ENCODE assay signal across 20 cellular contexts in genomic region chr2:222823183-222823915, GRCh38.
"Had no signal": no experiment of that assay in that cellular context is flagged by ENCODE, and none has a peak within 500 bp of the region (broad histone marks: within the 10 kb centered on the region; RNA-seq: fewer than 3 reads in every experiment).

No MANE protein-coding gene starts in this region.

- H3K27ac Mint-ChIP-seq: activated CD8-positive, alpha-beta T cell treated with anti-CD3 and anti-CD28 coated beads for 36 hours; activated naive CD8-positive, alpha-beta T cell treated with anti-CD3 and anti-CD28 coated beads, Interleukin-2, amount 10 ng/mL, durations not matched to agents 7 days and 5 days; T-helper 1 cell treated with Interleukin-12 subunit alpha and Interleukin-12 subunit beta and Interleukin-4 antibody, amounts not matched to agents 30 μg/mL and 1 μg/mL, for 36 hours had no signal

- H3K27me3 Mint-ChIP-seq: activated CD8-positive, alpha-beta T cell treated with anti-CD3 and anti-CD28 coated beads for 36 hours had no signal

- H3K36me3 Mint-ChIP-seq: activated naive CD8-positive, alpha-beta T cell treated with anti-CD3 and anti-CD28 coated beads, Interleukin-2, amount 10 ng/mL, durations not matched to agents 7 days and 5 days had no signal

- H3K27ac ChIP-seq: adrenal gland, Peyer's patch, RWPE1 had no signal

- H3K9me3 ChIP-seq: adrenal gland, MG63, Peyer's patch had no signal

- H3K9me3 Mint-ChIP-seq: activated CD8-positive, alpha-beta T cell treated with anti-CD3 and anti-CD28 coated beads for 36 hours; activated naive CD8-positive, alpha-beta T cell treated with anti-CD3 and anti-CD28 coated beads, Interleukin-2, amount 10 ng/mL, durations not matched to agents 7 days and 5 days; T-helper 1 cell treated with Interleukin-12 subunit alpha and Interleukin-12 subunit beta and Interleukin-4 antibody, amounts not matched to agents 30 μg/mL and 1 μg/mL, for 36 hours had no signal

- ATAC-seq: activated CD4-positive, CD25-positive, alpha-beta regulatory T cell treated with anti-CD3 and anti-CD28 coated beads, Interleukin-2, amount 50 U/mL, for 24 hours; activated CD8-positive, alpha-beta T cell treated with anti-CD3 and anti-CD28 coated beads for 36 hours had no signal

- H3K4me1 ChIP-seq: adrenal gland, Peyer's patch had no signal

- DNase-seq: activated CD4-positive, alpha-beta T cell treated with anti-CD3 and anti-CD28 coated beads for 4 hours; activated CD8-positive, alpha-beta memory T cell treated with anti-CD3 and anti-CD28 coated beads, Interleukin-2, amount 50 U/mL, for 4 hours; activated CD8-positive, alpha-beta T cell treated with anti-CD3 and anti-CD28 coated beads for 36 hours; activated naive CD4-positive, alpha-beta T cell treated with anti-CD3 and anti-CD28 coated beads, Interleukin-2, amount 50 U/mL, for 16 hours; activated naive CD8-positive, alpha-beta T cell treated with anti-CD3 and anti-CD28 coated beads, Interleukin-2, amount 10 ng/mL, durations not matched to agents 7 days and 5 days; adrenal gland; anterior cingulate cortex; MG63; NCI-H1105; NCI-H1436; NCI-H1694 treated with DMSO at 0.1 percent for 48 hours; NCI-H2029 treated with DMSO at 0.1 percent for 48 hours; NCI-H510A treated with DMSO at 0.1 percent for 48 hours; NCI-H69; NK-92 treated with Interleukin-12 subunit alpha and Interleukin-12 subunit beta, amount 100 ng/mL, for 24 hours; Peyer's patch; SHP77 treated with DMSO at 0.1 percent for 48 hours had no signal

- H3K4me1 Mint-ChIP-seq: activated naive CD8-positive, alpha-beta T cell treated with anti-CD3 and anti-CD28 coated beads, Interleukin-2, amount 10 ng/mL, durations not matched to agents 7 days and 5 days had no signal

- H3K4me3 ChIP-seq: adrenal gland, MG63, Peyer's patch had no signal

- H3K27me3 ChIP-seq: adrenal gland, MG63, Peyer's patch had no signal

- H3K36me3 ChIP-seq: adrenal gland, MG63, Peyer's patch had no signal

- H3K4me3 Mint-ChIP-seq: activated CD8-positive, alpha-beta T cell treated with anti-CD3 and anti-CD28 coated beads for 36 hours; activated naive CD8-positive, alpha-beta T cell treated with anti-CD3 and anti-CD28 coated beads, Interleukin-2, amount 10 ng/mL, durations not matched to agents 7 days and 5 days; T-helper 1 cell treated with Interleukin-12 subunit alpha and Interleukin-12 subunit beta and Interleukin-4 antibody, amounts not matched to agents 30 μg/mL and 1 μg/mL, for 36 hours had no signal
